In genomic region chr3:23620616-23621015, GRCh38 we compare ENCODE assay signal across 28 cellular contexts.
"Had no signal": no experiment of that assay in that cellular context is flagged by ENCODE, and none has a peak within 500 bp of the region (broad histone marks: within the 10 kb centered on the region; RNA-seq: fewer than 3 reads in every experiment).

No MANE protein-coding gene starts in this region.

- ATAC-seq: activated CD8-positive, alpha-beta memory T cell treated with anti-CD3 and anti-CD28 coated beads, Interleukin-2, amount 10 ng/mL, durations not matched to agents 7 days and 5 days; Panc1; T-helper 17 cell had no signal

- H3K4me3 Mint-ChIP-seq: activated CD8-positive, alpha-beta memory T cell treated with anti-CD3 and anti-CD28 coated beads, Interleukin-2, amount 10 ng/mL, durations not matched to agents 7 days and 5 days; activated naive CD4-positive, alpha-beta T cell treated with anti-CD3 and anti-CD28 coated beads, Interleukin-2, amount 50 U/mL, for 24 hours; activated T-cell treated with anti-CD3 and anti-CD28 coated beads, Interleukin-2, amount 50 U/mL, for 24 hours; activated T-helper 1 cell treated with anti-CD3 and anti-CD28 coated beads, Interleukin-12 subunit alpha, Interleukin-12 subunit beta, Interleukin-2, Interleukin-4 antibody, amounts not matched to agents 30 ng/mL and 10 ng/mL and 1 ng/mL, durations not matched to agents 14 hours and 24 hours and 36 hours; brain; IgD-negative memory B cell; T-helper 17 cell; WTC11 had no signal

- H3K36me3 Mint-ChIP-seq: activated CD8-positive, alpha-beta memory T cell treated with anti-CD3 and anti-CD28 coated beads, Interleukin-2, amount 10 ng/mL, durations not matched to agents 7 days and 5 days; brain had no signal

- H3K27ac ChIP-seq: ascending aorta had no signal

- H3K36me3 ChIP-seq: ascending aorta had no signal

- H3K4me3 ChIP-seq: ascending aorta had no signal

- H3K27ac Mint-ChIP-seq: activated CD8-positive, alpha-beta memory T cell treated with anti-CD3 and anti-CD28 coated beads, Interleukin-2, amount 10 ng/mL, durations not matched to agents 7 days and 5 days; activated naive CD4-positive, alpha-beta T cell treated with anti-CD3 and anti-CD28 coated beads, Interleukin-2, amount 50 U/mL, for 24 hours; activated T-cell treated with anti-CD3 and anti-CD28 coated beads, Interleukin-2, amount 50 U/mL, for 24 hours; activated T-helper 1 cell treated with anti-CD3 and anti-CD28 coated beads, Interleukin-12 subunit alpha, Interleukin-12 subunit beta, Interleukin-2, Interleukin-4 antibody, amounts not matched to agents 30 ng/mL and 10 ng/mL and 1 ng/mL, durations not matched to agents 14 hours and 24 hours and 36 hours; brain; T-helper 17 cell; WTC11 had no signal

- H3K27me3 ChIP-seq: ascending aorta had no signal

- H3K4me1 Mint-ChIP-seq: brain, T-helper 17 cell had no signal

- H3K4me1 ChIP-seq: ascending aorta had no signal

- H3K9me3 Mint-ChIP-seq: activated naive CD4-positive, alpha-beta T cell treated with anti-CD3 and anti-CD28 coated beads, Interleukin-2, amount 50 U/mL, for 24 hours had no signal

- DNase-seq: activated CD4-positive, alpha-beta T cell treated with anti-CD3 and anti-CD28 coated beads for 48 hours; activated CD4-positive, alpha-beta T cell treated with anti-CD3 and anti-CD28 coated beads, Interleukin-2, amount 50 U/mL, for 4 hours; activated CD4-positive, CD25-positive, alpha-beta regulatory T cell treated with anti-CD3 and anti-CD28 coated beads, Interleukin-2, amount 50 U/mL, for 72 hours; activated CD8-positive, alpha-beta memory T cell treated with anti-CD3 and anti-CD28 coated beads, Interleukin-2, amount 10 ng/mL, durations not matched to agents 7 days and 5 days; activated effector memory CD4-positive, alpha-beta T cell treated with Interleukin-2 at 50 U/mL for 16 hours; activated naive CD4-positive, alpha-beta T cell; activated T-cell treated with anti-CD3 and anti-CD28 coated beads, Interleukin-2, amount 50 U/mL, for 24 hours; amniotic stem cell; KG1; MM.1S; NCI-H1105 treated with DMSO at 0.1 percent for 48 hours; NCI-H1436 treated with DMSO at 0.1 percent for 48 hours; NCI-H187; NCI-H2081; NCI-H510A treated with DMSO at 0.1 percent for 48 hours; NCI-H69; NK-92 treated with Interleukin-12 subunit alpha and Interleukin-12 subunit beta, amount 100 ng/mL, for 24 hours; RPMI8226; SHP77 treated with DMSO at 0.1 percent for 48 hours; T-helper 17 cell; T-helper 9 cell had no signal

- H3K27me3 Mint-ChIP-seq: activated CD8-positive, alpha-beta memory T cell treated with anti-CD3 and anti-CD28 coated beads, Interleukin-2, amount 10 ng/mL, durations not matched to agents 7 days and 5 days; IgD-negative memory B cell; T-helper 17 cell had no signal
